Comparison of ENCODE assay signal across 25 cellular contexts in the genomic region with DNA sequence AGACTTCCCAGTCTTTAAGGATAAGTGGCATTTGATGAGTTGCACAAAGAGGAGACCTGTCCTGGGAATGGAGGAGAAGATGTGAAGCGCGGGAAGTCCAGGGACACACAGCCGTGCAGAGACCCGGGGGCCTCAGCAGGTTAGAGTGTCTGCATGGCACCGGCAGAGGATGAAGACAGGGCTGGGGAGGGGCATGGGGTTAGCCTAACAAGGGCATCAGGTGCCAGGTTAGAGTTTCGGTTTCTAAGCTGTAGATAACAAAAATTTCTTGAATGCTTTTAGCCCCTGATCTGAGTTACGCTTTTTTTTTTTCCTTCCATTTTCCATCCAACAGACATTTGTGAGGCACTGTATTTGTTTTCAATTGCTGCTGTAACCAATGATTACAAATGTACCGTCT.
"Had no signal": no experiment of that assay in that cellular context is flagged by ENCODE, and none has a peak within 500 bp of the region (broad histone marks: within the 10 kb centered on the region; RNA-seq: fewer than 3 reads in every experiment).

No MANE protein-coding gene starts in this region.

- H3K27ac ChIP-seq: coronary artery, esophagus squamous epithelium, lower lobe of right lung, ovary, psoas muscle, sigmoid colon, thoracic aorta, tibial nerve, upper lobe of left lung had no signal

- FAIRE-seq: endometrium, frontal cortex, keratinocyte, urothelium cell line had no signal

- H3K27me3 ChIP-seq: esophagus squamous epithelium, ovary, sigmoid colon, tibial nerve, upper lobe of left lung had no signal

- H3K9me3 Mint-ChIP-seq: natural killer cell; stimulated activated naive CD8-positive, alpha-beta T cell treated with anti-CD3 and anti-CD28 coated beads, Interleukin-15, Interleukin-2, amounts not matched to agents 100 ng/mL and 50 ng/mL, for 24 hours had no signal

- H3K27ac Mint-ChIP-seq: natural killer cell; stimulated activated memory B cell treated with anti-CD40 and anti-IgM and Interleukin-4, amounts not matched to agents 10 μg/mL and 1 μg/mL and 100 μg/mL, for 72 hours had no signal

- H3K4me1 Mint-ChIP-seq: natural killer cell had no signal

- H3K27me3 Mint-ChIP-seq: stimulated activated memory B cell treated with anti-CD40 and anti-IgM and Interleukin-4, amounts not matched to agents 10 μg/mL and 1 μg/mL and 100 μg/mL, for 72 hours; stimulated activated naive CD8-positive, alpha-beta T cell treated with anti-CD3 and anti-CD28 coated beads, Interleukin-15, Interleukin-2, amounts not matched to agents 100 ng/mL and 50 ng/mL, for 24 hours had no signal

- ATAC-seq: left ventricle myocardium superior; natural killer cell; psoas muscle; right cardiac atrium; stimulated activated memory B cell treated with anti-CD40 and anti-IgM and Interleukin-4, amounts not matched to agents 10 μg/mL and 1 μg/mL and 100 μg/mL, for 72 hours had no signal

- H3K4me3 ChIP-seq: coronary artery, esophagus squamous epithelium, lower lobe of right lung, ovary, psoas muscle, sigmoid colon, thoracic aorta, tibial nerve, upper lobe of left lung had no signal

- H3K36me3 Mint-ChIP-seq: natural killer cell had no signal

- H3K4me3 Mint-ChIP-seq: natural killer cell; stimulated activated memory B cell treated with anti-CD40 and anti-IgM and Interleukin-4, amounts not matched to agents 10 μg/mL and 1 μg/mL and 100 μg/mL, for 72 hours; stimulated activated naive CD8-positive, alpha-beta T cell treated with anti-CD3 and anti-CD28 coated beads, Interleukin-15, Interleukin-2, amounts not matched to agents 100 ng/mL and 50 ng/mL, for 24 hours had no signal

- H3K36me3 ChIP-seq: esophagus squamous epithelium, lower lobe of right lung, ovary, sigmoid colon, thoracic aorta, tibial nerve, upper lobe of left lung had no signal

- H3K4me1 ChIP-seq: lower lobe of right lung, sigmoid colon, upper lobe of left lung had no signal

- H3K9me3 ChIP-seq: esophagus squamous epithelium, lower lobe of right lung, ovary, psoas muscle, sigmoid colon, thoracic aorta, tibial nerve, upper lobe of left lung had no signal

- DNase-seq: dermis blood vessel endothelial cell; effector memory CD4-positive, alpha-beta T cell; erythroblast; esophagus squamous epithelium; head of caudate nucleus; left ventricle myocardium superior; lower lobe of right lung; natural killer cell; occipital lobe; ovary; posterior cingulate gyrus; psoas muscle; right cardiac atrium; sigmoid colon; stimulated activated CD4-positive, alpha-beta T cell treated with anti-CD3 and anti-CD28 coated beads, Interleukin-2, amount 100 ng/mL, for 24 hours; upper lobe of left lung had no signal
